Comparison of ENCODE assay signal across 8 cellular contexts in genomic region chr3:4977001-4977888, GRCh38. TPM values are rescaled to one million over a fixed set of nuclear protein-coding genes. Genes with fewer than 3 reads are reported as not detected.
A peak's percentile ranks its signal among the peaks of the same experiment; 100 is the strongest.
DNase-seq lines count a peak whose midpoint lies in the region; ATAC-seq and TF ChIP-seq lines count a peak whose summit lies in the region.

No MANE protein-coding gene starts in this region.

- H3K36me3 Mint-ChIP-seq in neural crest cell (ENCODE audit: low read depth) = no peaks in the 10 kb centered on the region

- H3K4me1 ChIP-seq in PC-9 (replicated peaks; ENCODE audit: insufficient read depth) (peaks cover 14% of the 10 kb centered on the region), thoracic aorta (ENCODE audit: control insufficient read depth in 1 of 2, low read depth in 2 of 2) (peaks cover 5 to 27% of the 10 kb centered on the region in 2 donors)

- POLR2A ChIA-PET in PC-9 (lab: Charles Lee; ENCODE audit: unreplicated experiment) = interaction anchor here (0.6 to 1.0 kb wide), 5 partner anchors 41 to 266 kb away, joined by 3 to 9 read pairs (median 6); no protein-coding TSS in a partner anchor

- peak; percentile 5 for DNase-seq in NCI-H2196 (lab: John Stamatoyannopoulos, UW; ENCODE audit: unreplicated experiment)
- no peak for DNase-seq in NCI-H2196 treated with DMSO at 0.1 percent for 48 hours (lab: John Stamatoyannopoulos, UW; ENCODE audit: unreplicated experiment)
- peak; percentile 73 to 87 for DNase-seq in PC-9
- peak; percentile 38 for DNase-seq in activated gamma-delta T cell (lab: John Stamatoyannopoulos, UW)
- peak; percentile 83 to 89 for DNase-seq in foreskin fibroblast
- DNase-seq in neural crest cell (ENCODE audit: low read depth, low spot score) = no peak
- DNase-seq in thoracic aorta (ENCODE audit: low spot score) = peak; percentile 78

- peak overlapping the region; percentile 69; the same call in 1 of the 2 replicates for H3K4me3 ChIP-seq in PC-9
- H3K4me3 ChIP-seq in foreskin fibroblast (ENCODE audit: low read depth in 1 of 2, low read length in 2 of 2) = peak overlapping the region; percentile 54 to 98
- H3K4me3 ChIP-seq in thoracic aorta = peak overlapping the region; percentile 93

- H3K27ac ChIP-seq in PC-9 = peak overlapping the region; percentile 100
- H3K27ac ChIP-seq in thoracic aorta = peak overlapping the region; percentile 95 to 96

- peaks cover 20% of the 10 kb centered on the region for H3K4me1 Mint-ChIP-seq in neural crest cell

- H3K9me3 ChIP-seq in PC-9 (ENCODE audit: insufficient read depth, low read depth) (no peaks in the 10 kb centered on the region), thoracic aorta (no peaks in the 10 kb centered on the region)

- H3K4me3 Mint-ChIP-seq in neural crest cell = peak overlapping the region; percentile 86

- no peaks in the 10 kb centered on the region for H3K27me3 ChIP-seq in PC-9 (ENCODE audit: insufficient read depth, low read depth)
- H3K27me3 ChIP-seq in thoracic aorta (replicated peaks; ENCODE audit: insufficient read depth) = no peaks in the 10 kb centered on the region

- peak overlapping the region; percentile 97 for H3K4me2 ChIP-seq in PC-9

- no peaks in the 10 kb centered on the region for H3K9me2 ChIP-seq in PC-9 (ENCODE audit: insufficient read depth)

- no peak overlapping the region for H3K27ac Mint-ChIP-seq in neural crest cell (ENCODE audit: unreplicated experiment)

- H3K27me3 Mint-ChIP-seq in neural crest cell (ENCODE audit: low read depth) = peaks cover 66% of the 10 kb centered on the region

- peaks cover 32% of the 10 kb centered on the region for H3F3A ChIP-seq in PC-9 (ENCODE audit: insufficient read depth, low read depth)

- no peak overlapping the region; the same call in 1 of the 2 replicates for H2AFZ ChIP-seq in PC-9

- peaks cover 1% of the 10 kb centered on the region for H3K9me3 Mint-ChIP-seq in neural crest cell

- CTCF ChIA-PET in PC-9 (lab: Charles Lee) = interaction anchor here (0.5 to 4.2 kb wide), 10 partner anchors 10 to 265 kb away, joined by 3 to 54 read pairs (median 4); no protein-coding TSS in a partner anchor

- H4K20me1 ChIP-seq in PC-9 (ENCODE audit: insufficient read depth) = 0 out of 2 replicates have a peak, but pooled peaks cover 3% of the 10 kb centered on the region

- ATAC-seq in HG03025 (IDR thresholded peaks at IDR 0.05; ENCODE audit: low FRiP score, unreplicated experiment) = peak; percentile 15
- peak; percentile 38 for ATAC-seq in thoracic aorta (ENCODE audit: insufficient number of reproducible peaks, low FRiP score, low read depth)

- peaks cover 25% of the 10 kb centered on the region for H3K79me2 ChIP-seq in PC-9 (ENCODE audit: low read depth)

- intact Hi-C loops in PC-9 (cut with micrococcal nuclease; ENCODE audit: unreplicated experiment) = loop anchor here (1.0 to 5.0 kb wide), 5 partner anchors 18 to 210 kb away; partner anchors contain the start of gene EDEM1

- no TSS peak for BruUV-seq in PC-9 (replicated peaks; lab: Mats Ljungman, UMichigan)

- TF ChIP-seq CTCF in PC-9 (conservative IDR thresholded peaks at IDR 0.05) = no peak
- TF ChIP-seq CTCF in foreskin fibroblast (IDR thresholded peaks at IDR 0.05; ENCODE audit: low read depth, low read length) = peak; percentile 22
- TF ChIP-seq CTCF in neural crest cell (conservative IDR thresholded peaks at IDR 0.05) = no peak
- TF ChIP-seq CTCF in thoracic aorta (IDR thresholded peaks at IDR 0.05) = no peak

- H3K36me3 ChIP-seq in PC-9 (ENCODE audit: low read depth) (0 out of 2 replicates have a peak, but pooled peaks cover 9% of the 10 kb centered on the region), thoracic aorta (no peaks in the 10 kb centered on the region)

RNA-seq across cellular contexts. Expression of gene BHLHE40, which starts 2.0 kb away (rescaled TPM):
- total RNA-seq in PC-9 (2021) = 45.5 and 51.2 TPM in 2 replicates
- 0.21 and 0.32 TPM in 2 replicates for total RNA-seq in neural crest cell
- 100 to 1,000 TPM in 1 of 2 donors, 10 to 100 TPM in 1; 47.2 to 109 TPM for total RNA-seq in thoracic aorta

Comparison
In these comparisons a context has a peak if more than half of its experiments do, and no peak if none do; other contexts are left out.
1. DNase-seq: peak in NCI-H2196 (single experiment), PC-9 (2 of 2), activated gamma-delta T cell (single experiment), foreskin fibroblast (2 of 2) and thoracic aorta (single experiment); none in NCI-H2196 treated with DMSO at 0.1 percent for 48 hours (single experiment) and neural crest cell (single experiment).
2. RNA of gene BHLHE40, which starts 2.0 kb away (total RNA-seq): 47.2 to 109 TPM in thoracic aorta and 45.5 to 51.2 TPM in PC-9; 0.21 to 0.32 TPM in neural crest cell; every median in the first group is over 10 times any median in the second.
3. Peak in every context shown above with its lines, with median percentiles within 50 percentile points of each other: H3K4me3 ChIP-seq.